ENCODE assay signal across 1 cellular context in the genomic region with DNA sequence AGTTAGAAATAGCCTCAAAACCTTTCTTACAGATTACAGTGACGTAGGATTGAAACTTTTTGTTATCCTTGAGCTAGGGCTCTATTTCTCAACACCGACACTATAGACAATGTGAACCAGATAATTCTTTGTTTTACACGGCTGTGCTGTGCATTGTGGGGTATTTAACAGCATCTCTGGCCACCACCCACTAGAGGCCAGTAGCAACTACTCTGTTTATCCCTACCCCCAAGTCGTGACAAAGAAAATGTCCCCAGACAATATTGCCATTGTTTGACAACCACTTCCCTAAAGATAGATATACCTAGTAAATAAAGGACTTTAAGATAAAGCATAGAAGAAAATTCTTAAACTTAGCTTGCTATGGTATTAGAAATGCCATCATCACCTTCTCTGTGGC.
TF ChIP-seq lines count a peak whose summit lies in the region.

No MANE protein-coding gene starts in this region.

TF ChIP-seq in IMR-90, 13 proteins besides CTCF, POLR2A, EP300 and RAD21 (continued from another document):
- TF ChIP-seq, protein P1, sequence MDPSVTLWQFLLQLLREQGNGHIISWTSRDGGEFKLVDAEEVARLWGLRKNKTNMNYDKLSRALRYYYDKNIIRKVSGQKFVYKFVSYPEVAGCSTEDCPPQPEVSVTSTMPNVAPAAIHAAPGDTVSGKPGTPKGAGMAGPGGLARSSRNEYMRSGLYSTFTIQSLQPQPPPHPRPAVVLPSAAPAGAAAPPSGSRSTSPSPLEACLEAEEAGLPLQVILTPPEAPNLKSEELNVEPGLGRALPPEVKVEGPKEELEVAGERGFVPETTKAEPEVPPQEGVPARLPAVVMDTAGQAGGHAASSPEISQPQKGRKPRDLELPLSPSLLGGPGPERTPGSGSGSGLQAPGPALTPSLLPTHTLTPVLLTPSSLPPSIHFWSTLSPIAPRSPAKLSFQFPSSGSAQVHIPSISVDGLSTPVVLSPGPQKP (IDR thresholded peaks at IDR 0.05; ENCODE audit: borderline replicate concordance, low read depth, low read length): no peak
- TF ChIP-seq CHD1 (IDR thresholded peaks at IDR 0.05; ENCODE audit: low read depth, low read length) (no peak), MAZ (IDR thresholded peaks at IDR 0.05; ENCODE audit: borderline replicate concordance, low read depth, low read length) (no peak), RFX5 (IDR thresholded peaks at IDR 0.05; ENCODE audit: low read depth, low read length) (no peak), MAFK (IDR thresholded peaks at IDR 0.05; ENCODE audit: low read depth, low read length) (no peak), SMC3 (IDR thresholded peaks at IDR 0.05; ENCODE audit: low read depth, low read length) (no peak), MXI1 (IDR thresholded peaks at IDR 0.05; ENCODE audit: borderline replicate concordance, low read depth, low read length) (no peak), NFE2L2 (IDR thresholded peaks at IDR 0.05; ENCODE audit: low read depth, low read length) (no peak), FOS (IDR thresholded peaks at IDR 0.05; ENCODE audit: low read depth, low read length) (no peak)
